ENCODE assay signal across 10 cellular contexts in the genomic region with DNA sequence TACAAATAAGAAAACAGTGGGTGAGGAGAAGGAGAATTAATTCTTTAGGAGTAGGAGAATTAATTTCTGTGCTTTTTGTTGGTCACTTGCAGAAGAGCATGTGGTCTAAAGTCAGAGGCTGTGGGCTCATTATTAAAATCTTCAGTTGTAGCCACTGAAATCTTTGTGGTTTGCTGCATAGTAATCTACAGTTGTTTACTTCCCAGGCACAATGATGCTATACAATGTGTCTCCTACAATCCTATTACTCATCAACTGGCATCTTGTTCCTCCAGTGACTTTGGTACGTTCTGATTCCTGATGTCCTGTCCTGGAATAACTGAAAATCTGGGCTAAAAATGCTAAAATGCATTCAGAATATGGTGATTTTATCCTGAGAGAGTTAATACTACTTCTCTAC. TPM values are rescaled to one million over a fixed set of nuclear protein-coding genes. Genes with fewer than 3 reads are reported as not detected.
DNase-seq lines count a peak whose midpoint lies in the region; ATAC-seq, FAIRE-seq and TF ChIP-seq lines count a peak whose summit lies in the region.
"Had no signal": no experiment of that assay in that cellular context is flagged by ENCODE, and none has a peak within 500 bp of the region (broad histone marks: within the 10 kb centered on the region; RNA-seq: fewer than 3 reads in every experiment).

No MANE protein-coding gene starts in this region.

- H3K9ac ChIP-seq in GM12878 (ENCODE audit: control insufficient read depth, insufficient read depth, low read length) = no peak overlapping the region

- no peaks in the 10 kb centered on the region for H3K27me3 ChIP-seq in GM12878 (replicated peaks in 1 of 2; ENCODE audit: control insufficient read depth in 2 of 2, insufficient read depth in 2 of 2, low read length in 1 of 2)
- no peaks in the 10 kb centered on the region for H3K27me3 ChIP-seq in testis
- H3K27me3 ChIP-seq: cardiac muscle cell had no signal

- in situ Hi-C loops in GM12878 (cut with MboI) = no loop called here

- H3K79me2 ChIP-seq in GM12878 (ENCODE audit: control insufficient read depth, insufficient read depth, low read length) = no peaks in the 10 kb centered on the region

- H2AFZ ChIP-seq in GM12878 (ENCODE audit: control insufficient read depth, low read depth, low read length) = no peak overlapping the region

- DNase-seq in EL (peak; percentile 65), GM12878 (ENCODE audit: low read depth, low spot score) (no peak), OCI-M2 (lab: John Stamatoyannopoulos, UW; ENCODE audit: unreplicated experiment) (no peak), testis (no peak), sciatic nerve (ENCODE audit: low spot score) (no peak)
- DNase-seq: NCI-H1930 had no signal

- no peak overlapping the region for H3K4me2 ChIP-seq in GM12878 (ENCODE audit: control insufficient read depth, insufficient read depth)

- H4K20me1 ChIP-seq in GM12878 (ENCODE audit: control insufficient read depth, insufficient read depth) = no peaks in the 10 kb centered on the region

- no peak for TF ChIP-seq EP300 in GM12878 (IDR thresholded peaks at IDR 0.05; ENCODE audit: borderline replicate concordance in 1 of 2, control insufficient read depth in 1 of 2, low read depth in 2 of 2, low read length in 2 of 2)

- RAD21 ChIA-PET in GM12878 (lab: Charles Lee; ENCODE audit: unreplicated experiment) = no interaction called here

- BruUV-seq in GM12878 (replicated peaks; lab: Mats Ljungman, UMichigan) = no TSS peak

- FAIRE-seq in GM12878 (lab: Jason Lieb, UNC) = peak; percentile 62

- SMC1A ChIA-PET in GM12878 (lab: Charles Lee; ENCODE audit: uncharacterized antibody, unreplicated experiment) = interaction anchor here (1.1 kb wide), 1 partner anchor 29 kb away, joined by 3 read pairs; no protein-coding TSS in a partner anchor

- H3K9me3 ChIP-seq in GM12878 (replicated peaks; ENCODE audit: control insufficient read depth, insufficient read depth, low read length) = no peaks in the 10 kb centered on the region
- no peaks in the 10 kb centered on the region for H3K9me3 ChIP-seq in mesodermal cell (ENCODE audit: control insufficient read depth, low read length)
- H3K9me3 ChIP-seq in testis = no peaks in the 10 kb centered on the region

- WGBS in GM12878 (ENCODE audit: insufficient coverage, insufficient replicate concordance, low lambda C conversion rate, missing lambda C conversion rate) = 38% methylated on average over 1 of the region's 1 CpG
- no CpG with 5 or more reads among the region's 1 CpG for WGBS in mesodermal cell (ENCODE audit: insufficient coverage in 2 of 2), 2 experiments
- 67 to 81% methylated on average over 1 of the region's 1 CpG for WGBS in testis, 2 donors

- ATAC-seq in HG03442 (IDR thresholded peaks at IDR 0.05; ENCODE audit: unreplicated experiment) = peak; percentile 60
- ATAC-seq in GM12878 = peak; percentile 79
- ATAC-seq in GM19351 (IDR thresholded peaks at IDR 0.05; ENCODE audit: unreplicated experiment) = no peak
- no peak for ATAC-seq in sciatic nerve

- no peaks in the 10 kb centered on the region; a peak in 1 of 4 replicates for H3K36me3 ChIP-seq in GM12878 (ENCODE audit: control insufficient read depth in 2 of 2, insufficient read depth in 2 of 2, low read length in 1 of 2)
- H3K36me3 ChIP-seq in mesodermal cell (ENCODE audit: control insufficient read depth, insufficient read depth, low read length) = peaks cover 10% of the 10 kb centered on the region
- H3K36me3 ChIP-seq in testis (ENCODE audit: low read depth, missing control alignments) = no peaks in the 10 kb centered on the region
- H3K36me3 ChIP-seq: cardiac muscle cell had no signal

- intact Hi-C loops in GM12878 (cut with micrococcal nuclease; ENCODE audit: unreplicated experiment) = no loop called here
- intact Hi-C loops in testis (cut with DNase I; ENCODE audit: low total_unique reads) = no loop called here
- intact Hi-C loops in sciatic nerve (cut with DNase I) = no loop called here

- H3K4me1 ChIP-seq in GM12878 (ENCODE audit: control insufficient read depth, insufficient read depth, low read length) (peaks cover 12% of the 10 kb centered on the region), mesodermal cell (ENCODE audit: control insufficient read depth, insufficient read depth, low read length, poor library complexity, severe bottlenecking) (peaks cover 16% of the 10 kb centered on the region), testis (no peaks in the 10 kb centered on the region)

- H3K27ac ChIP-seq in GM12878 (ENCODE audit: control insufficient read depth, insufficient read depth) (no peak overlapping the region), mesodermal cell (ENCODE audit: low read depth, low read length, severe bottlenecking) (peak overlapping the region; percentile 85), testis (peak overlapping the region in 1 of 2 donors; percentile 51)

- TF ChIP-seq POLR2A in GM12878 (IDR thresholded peaks at IDR 0.05; ENCODE audit: low read depth, low read length) (no peak), testis (IDR thresholded peaks at IDR 0.05) (no peak)

- CTCF ChIA-PET in GM12878 (lab: Yijun Ruan, JAX) = no interaction called here

- TF ChIP-seq CTCF in GM12878 (IDR thresholded peaks at IDR 0.05 in 2 of 3, conservative IDR thresholded peaks at IDR 0.05 in 1 of 3; ENCODE audit: control insufficient read depth in 2 of 3, extremely low read depth in 1 of 3, insufficient read depth in 1 of 3, low read depth in 3 of 3, low read length in 3 of 3) (no peak), testis (IDR thresholded peaks at IDR 0.05) (no peak)

- POLR2A ChIA-PET in GM12878 (lab: Charles Lee) = no interaction called here

- no peak for TF ChIP-seq RAD21 in GM12878 (IDR thresholded peaks at IDR 0.05; ENCODE audit: insufficient read depth, low read depth, low read length)

- no peak overlapping the region for H3K4me3 ChIP-seq in GM12878
- H3K4me3 ChIP-seq in mesodermal cell (ENCODE audit: extremely low read depth, insufficient read depth, low read length, poor library complexity, severe bottlenecking) = no peak overlapping the region
- no peak overlapping the region for H3K4me3 ChIP-seq in testis
- H3K4me3 ChIP-seq: cardiac muscle cell had no signal

RNA-seq across cellular contexts. Expression of a gene that starts 21.0 kb away (rescaled TPM):
- total RNA-seq in GM12878 (2013; cell fraction: nucleolus; rRNA removed) = 29.5 and 44.4 TPM in 2 replicates
- total RNA-seq in GM12878 (2014; rRNA removed) = 8.3 and 10.4 TPM in 2 replicates
- total RNA-seq in GM12878 (2014; rRNA removed; fragmentation: Illumina TruSeq; extraction: Trizol) = 6.4 and 6.6 TPM in 2 replicates
- 12.2 and 12.9 TPM in 2 replicates for total RNA-seq in GM12878 (2021)
- polyA plus RNA-seq in GM12878 (2011; ENCODE audit: low read depth) = 13.7 TPM
- 6.4 and 8.6 TPM in 2 replicates for polyA plus RNA-seq in GM12878 (2011; rRNA removed)
- polyA plus RNA-seq in GM12878 (2011; cell fraction: cytosol; rRNA removed) = 8.4 and 8.5 TPM in 2 replicates
- polyA plus RNA-seq in GM12878 (2011; cell fraction: nucleus; rRNA removed) = 39.3 and 42.4 TPM in 2 replicates
- polyA plus RNA-seq in GM12878 (2012) = 9.4 and 10.7 TPM in 2 replicates
- 6.7 and 12.1 TPM in 2 replicates for polyA plus RNA-seq in GM12878 (2014; fragmentation: Illumina TruSeq; extraction: Trizol)
- 1 to 10 TPM; 1.8 to 2.0 TPM for polyA plus RNA-seq in GM12878 (2014; fragmentation: Nextera tagmentation; extraction: Ambion mirVana)
- 8.1 TPM in 2 replicates for polyA plus RNA-seq in GM12878 (2014; rRNA removed)
- polyA plus RNA-seq in GM12878 (2016; fragmentation: Nextera tagmentation; extraction: Ambion mirVana) = 10 to 100 TPM; 13.8 to 19.2 TPM
- 15.3 and 22.0 TPM in 2 replicates for polyA minus RNA-seq in GM12878 (2011; rRNA and poly(A)+ RNA removed)
- 4.8 and 5.1 TPM in 2 replicates for polyA minus RNA-seq in GM12878 (2011; cell fraction: cytosol; rRNA and poly(A)+ RNA removed)
- 19.5 and 28.5 TPM in 2 replicates for polyA minus RNA-seq in GM12878 (2011; cell fraction: nucleus; rRNA and poly(A)+ RNA removed)
- 22.8 TPM for polyA plus RNA-seq in mesodermal cell (2013, experiment 1 of 2)
- 18.8 TPM for polyA plus RNA-seq in mesodermal cell (2013, experiment 2 of 2)
- 100 to 1,000 TPM; 125 to 168 TPM for total RNA-seq in testis
- 218 TPM for polyA plus RNA-seq in testis (ENCODE audit: insufficient read depth, low read depth, low replicate concordance)
- 49.7 TPM for total RNA-seq in sciatic nerve

RNA-seq across cellular contexts. Expression of a gene that starts 21.3 kb away (rescaled TPM):
- 61.6 and 66.5 TPM in 2 replicates for total RNA-seq in GM12878 (2013; cell fraction: nucleolus; rRNA removed)
- total RNA-seq in GM12878 (2014; rRNA removed) = 46.1 and 57.9 TPM in 2 replicates
- total RNA-seq in GM12878 (2014; rRNA removed; fragmentation: Illumina TruSeq; extraction: Trizol) = 56.6 and 57.2 TPM in 2 replicates
- total RNA-seq in GM12878 (2021) = 42.2 and 44.1 TPM in 2 replicates
- 21.6 TPM for polyA plus RNA-seq in GM12878 (2011; ENCODE audit: low read depth)
- polyA plus RNA-seq in GM12878 (2011; rRNA removed) = 43.9 and 65.4 TPM in 2 replicates
- polyA plus RNA-seq in GM12878 (2011; cell fraction: cytosol; rRNA removed) = 13.3 and 15.3 TPM in 2 replicates
- 58.2 and 77.4 TPM in 2 replicates for polyA plus RNA-seq in GM12878 (2011; cell fraction: nucleus; rRNA removed)
- 31.3 and 41.5 TPM in 2 replicates for polyA plus RNA-seq in GM12878 (2012)
- polyA plus RNA-seq in GM12878 (2014; fragmentation: Illumina TruSeq; extraction: Trizol) = 59.0 and 71.3 TPM in 2 replicates
- polyA plus RNA-seq in GM12878 (2014; fragmentation: Nextera tagmentation; extraction: Ambion mirVana) = 10 to 100 TPM; 17.7 to 23.6 TPM
- polyA plus RNA-seq in GM12878 (2014; rRNA removed) = 48.2 and 51.8 TPM in 2 replicates
- 10 to 100 TPM; 52.8 to 54.7 TPM for polyA plus RNA-seq in GM12878 (2016; fragmentation: Nextera tagmentation; extraction: Ambion mirVana)
- polyA minus RNA-seq in GM12878 (2011; rRNA and poly(A)+ RNA removed) = 19.3 and 21.9 TPM in 2 replicates
- 8.2 and 11.1 TPM in 2 replicates for polyA minus RNA-seq in GM12878 (2011; cell fraction: cytosol; rRNA and poly(A)+ RNA removed)
- polyA minus RNA-seq in GM12878 (2011; cell fraction: nucleus; rRNA and poly(A)+ RNA removed) = 36.0 and 51.6 TPM in 2 replicates
- 33.6 TPM for polyA plus RNA-seq in mesodermal cell (2013, experiment 1 of 2)
- polyA plus RNA-seq in mesodermal cell (2013, experiment 2 of 2) = 31.9 TPM
- 10 to 100 TPM; 26.0 to 27.6 TPM for total RNA-seq in testis
- 30.3 TPM for polyA plus RNA-seq in testis (ENCODE audit: insufficient read depth, low read depth, low replicate concordance)
- 30.6 TPM for total RNA-seq in sciatic nerve

RNA-seq across cellular contexts. Expression of a gene that starts 32.6 kb away (rescaled TPM):
- total RNA-seq in GM12878 (2013; cell fraction: nucleolus; rRNA removed) = 4.6 and 4.8 TPM in 2 replicates
- 0.34 and 0.38 TPM in 2 replicates for total RNA-seq in GM12878 (2014; rRNA removed)
- 0.27 and 0.37 TPM in 2 replicates for total RNA-seq in GM12878 (2014; rRNA removed; fragmentation: Illumina TruSeq; extraction: Trizol)
- total RNA-seq in GM12878 (2021) = 0.61 and 0.67 TPM in 2 replicates
- polyA plus RNA-seq in GM12878 (2011; ENCODE audit: low read depth) = 0.38 TPM
- polyA plus RNA-seq in GM12878 (2011; rRNA removed) = 0.36 and 0.38 TPM in 2 replicates
- polyA plus RNA-seq in GM12878 (2011; cell fraction: cytosol; rRNA removed) = 0.37 and 0.47 TPM in 2 replicates
- 2.6 and 3.3 TPM in 2 replicates for polyA plus RNA-seq in GM12878 (2011; cell fraction: nucleus; rRNA removed)
- polyA plus RNA-seq in GM12878 (2012) = 0.84 and 0.97 TPM in 2 replicates
- 0.30 and 0.66 TPM in 2 replicates for polyA plus RNA-seq in GM12878 (2014; fragmentation: Illumina TruSeq; extraction: Trizol)
- polyA plus RNA-seq in GM12878 (2014; fragmentation: Nextera tagmentation; extraction: Ambion mirVana) = under 1 TPM; 0.02 to 0.03 TPM
- polyA plus RNA-seq in GM12878 (2014; rRNA removed) = 0.81 and 0.85 TPM in 2 replicates
- under 1 TPM; 0.21 to 0.32 TPM for polyA plus RNA-seq in GM12878 (2016; fragmentation: Nextera tagmentation; extraction: Ambion mirVana)
- 0.95 and 1.2 TPM in 2 replicates for polyA minus RNA-seq in GM12878 (2011; rRNA and poly(A)+ RNA removed)
- polyA minus RNA-seq in GM12878 (2011; cell fraction: cytosol; rRNA and poly(A)+ RNA removed) = not detected in 2 replicates
- polyA minus RNA-seq in GM12878 (2011; cell fraction: nucleus; rRNA and poly(A)+ RNA removed) = 1.1 and 1.4 TPM in 2 replicates
- polyA plus RNA-seq in mesodermal cell (2013, experiment 1 of 2) = 0.41 TPM
- 0.51 TPM for polyA plus RNA-seq in mesodermal cell (2013, experiment 2 of 2)
- 10 to 100 TPM in 1 of 2 donors, 1 to 10 TPM in 1; 7.3 to 13.7 TPM for total RNA-seq in testis
- 16.0 TPM for polyA plus RNA-seq in testis (ENCODE audit: insufficient read depth, low read depth, low replicate concordance)
- total RNA-seq in sciatic nerve = 0.40 TPM

Comparison
In these comparisons a context has a peak if more than half of its experiments do, and no peak if none do; other contexts are left out.
1. ATAC-seq: peak in HG03442 (single experiment) and GM12878 (single experiment); none in GM19351 (single experiment) and sciatic nerve (single experiment).